ENCODE assay signal across 9 cellular contexts in genomic region chr17:40178021-40178601, GRCh38. TPM values are rescaled to one million over a fixed set of nuclear protein-coding genes. Genes with fewer than 3 reads are reported as not detected.
A peak's percentile ranks its signal among the peaks of the same experiment; 100 is the strongest.
DNase-seq lines count a peak whose midpoint lies in the region; ATAC-seq, FAIRE-seq and TF ChIP-seq lines count a peak whose summit lies in the region.
"Had no signal": no experiment of that assay in that cellular context is flagged by ENCODE, and none has a peak within 500 bp of the region (broad histone marks: within the 10 kb centered on the region; RNA-seq: fewer than 3 reads in every experiment).

No MANE protein-coding gene starts in this region.

- no peak for ATAC-seq in GM12878
- peak; percentile 7 for ATAC-seq in stimulated activated naive CD8-positive, alpha-beta T cell treated with anti-CD3 and anti-CD28 coated beads, Interleukin-15, amount 100 ng/mL, for 72 hours

- FAIRE-seq in GM12878 (lab: Jason Lieb, UNC): no peak
- FAIRE-seq: A549 had no signal

- TF ChIP-seq CTCF in GM12878 (IDR thresholded peaks at IDR 0.05 in 2 of 3, conservative IDR thresholded peaks at IDR 0.05 in 1 of 3; ENCODE audit: control insufficient read depth in 2 of 3, extremely low read depth in 1 of 3, insufficient read depth in 1 of 3, low read depth in 3 of 3, low read length in 3 of 3): no peak
- TF ChIP-seq CTCF in kidney epithelial cell (IDR thresholded peaks at IDR 0.05; ENCODE audit: insufficient read depth, low read length, poor library complexity, severe bottlenecking): no peak

- H3K36me3 ChIP-seq in GM12878 (ENCODE audit: control insufficient read depth in 2 of 2, insufficient read depth in 2 of 2, low read length in 1 of 2) (peaks cover 0 to 6% of the 10 kb centered on the region in 2 experiments; a peak in 2 of 4 replicates), kidney epithelial cell (ENCODE audit: control insufficient read depth, insufficient read depth, low read length) (no peaks in the 10 kb centered on the region), GM23248 (ENCODE audit: low read depth) (peaks cover under 1% of the 10 kb centered on the region; the same call in 1 of the 2 replicates)

- RAD21 ChIA-PET in GM12878 (lab: Charles Lee; ENCODE audit: unreplicated experiment): interaction anchor here (0.9 to 2.2 kb wide), 2 partner anchors 10 to 65 kb away, joined by 4 to 6 read pairs; no protein-coding TSS in a partner anchor

- peaks cover 4% of the 10 kb centered on the region for H3K4me1 ChIP-seq in GM12878 (ENCODE audit: control insufficient read depth, insufficient read depth, low read length)
- peaks cover 23% of the 10 kb centered on the region for H3K4me1 ChIP-seq in GM23248 (ENCODE audit: insufficient read depth)

- H3K9me3 ChIP-seq in GM12878 (replicated peaks; ENCODE audit: control insufficient read depth, insufficient read depth, low read length): no peaks in the 10 kb centered on the region
- H3K9me3 ChIP-seq in GM23248 (ENCODE audit: low read depth): no peaks in the 10 kb centered on the region
- H3K9me3 ChIP-seq: A549 had no signal

- H3K27ac Mint-ChIP-seq in T-helper 1 cell treated with Interleukin-12 subunit alpha and Interleukin-12 subunit beta and Interleukin-4 antibody, amounts not matched to agents 30 μg/mL and 1 μg/mL, for 36 hours: no peak overlapping the region
- peak overlapping the region in 1 of 2 donors; percentile 27 for H3K27ac Mint-ChIP-seq in stimulated activated naive CD8-positive, alpha-beta T cell treated with anti-CD3 and anti-CD28 coated beads, Interleukin-15, amount 100 ng/mL, for 72 hours

- in situ Hi-C loops in GM12878 (cut with MboI): no loop called here
- in situ Hi-C loops in GM23248 (cut with MboI): no loop called here

- peak overlapping the region; percentile 22 for H3K4me3 Mint-ChIP-seq in T-helper 1 cell treated with Interleukin-12 subunit alpha and Interleukin-12 subunit beta and Interleukin-4 antibody, amounts not matched to agents 30 μg/mL and 1 μg/mL, for 36 hours
- peak overlapping the region; percentile 33 to 72 for H3K4me3 Mint-ChIP-seq in stimulated activated naive CD8-positive, alpha-beta T cell treated with anti-CD3 and anti-CD28 coated beads, Interleukin-15, amount 100 ng/mL, for 72 hours

- H2AFZ ChIP-seq in GM12878 (ENCODE audit: control insufficient read depth, low read depth, low read length): no peak overlapping the region
- no peak overlapping the region for H2AFZ ChIP-seq in GM23248

- no peak for TF ChIP-seq RAD21 in GM12878 (IDR thresholded peaks at IDR 0.05; ENCODE audit: insufficient read depth, low read depth, low read length)

- H3K9me2 ChIP-seq in GM23248 (ENCODE audit: insufficient read depth): no peaks in the 10 kb centered on the region

- H3K27ac ChIP-seq in GM12878 (ENCODE audit: control insufficient read depth, insufficient read depth) (no peak overlapping the region), GM23248 (no peak overlapping the region)

- H3K9ac ChIP-seq in GM12878 (ENCODE audit: control insufficient read depth, insufficient read depth, low read length): no peak overlapping the region
- H3K9ac ChIP-seq in GM23248: no peak overlapping the region

- 0 out of 2 replicates have a peak, but pooled peaks have one; percentile 16 for TF ChIP-seq POLR2A in GM12878 (IDR thresholded peaks at IDR 0.05; ENCODE audit: low read depth, low read length)

- POLR2A ChIA-PET in GM12878 (lab: Charles Lee): interaction anchor here (0.5 kb wide), 1 partner anchor 11 kb away, joined by 3 read pairs; no protein-coding TSS in a partner anchor

- no peak overlapping the region for H3K4me3 ChIP-seq in GM12878
- H3K4me3 ChIP-seq in kidney epithelial cell (ENCODE audit: low read depth, low read length): peak overlapping the region; percentile 46
- H3K4me3 ChIP-seq in GM23248: no peak overlapping the region

- peaks cover 7% of the 10 kb centered on the region for H3K4me1 Mint-ChIP-seq in T-helper 1 cell treated with Interleukin-12 subunit alpha and Interleukin-12 subunit beta and Interleukin-4 antibody, amounts not matched to agents 30 μg/mL and 1 μg/mL, for 36 hours (ENCODE audit: low read depth)
- peaks cover 25% of the 10 kb centered on the region for H3K4me1 Mint-ChIP-seq in stimulated activated naive CD8-positive, alpha-beta T cell treated with anti-CD3 and anti-CD28 coated beads, Interleukin-15, amount 100 ng/mL, for 72 hours

- peaks cover 17% of the 10 kb centered on the region for H3K36me3 Mint-ChIP-seq in T-helper 1 cell treated with Interleukin-12 subunit alpha and Interleukin-12 subunit beta and Interleukin-4 antibody, amounts not matched to agents 30 μg/mL and 1 μg/mL, for 36 hours (ENCODE audit: low read depth)

- SMC1A ChIA-PET in GM12878 (lab: Charles Lee; ENCODE audit: uncharacterized antibody, unreplicated experiment): interaction anchor here (0.6 to 1.6 kb wide), 3 partner anchors 12 to 65 kb away, joined by 3 to 4 read pairs (median 4); no protein-coding TSS in a partner anchor

- H4K20me1 ChIP-seq in GM12878 (ENCODE audit: control insufficient read depth, insufficient read depth) (no peaks in the 10 kb centered on the region), GM23248 (ENCODE audit: insufficient read depth) (no peaks in the 10 kb centered on the region)

- H3K27me3 ChIP-seq in GM12878 (replicated peaks in 1 of 2; ENCODE audit: control insufficient read depth in 2 of 2, insufficient read depth in 2 of 2, low read length in 1 of 2): no peaks in the 10 kb centered on the region
- no peaks in the 10 kb centered on the region for H3K27me3 ChIP-seq in kidney epithelial cell (ENCODE audit: control insufficient read depth, insufficient read depth, low read length)
- no peaks in the 10 kb centered on the region for H3K27me3 ChIP-seq in GM23248 (replicated peaks; ENCODE audit: insufficient read depth)

- H3K79me2 ChIP-seq in GM12878 (ENCODE audit: control insufficient read depth, insufficient read depth, low read length) (no peaks in the 10 kb centered on the region), GM23248 (ENCODE audit: insufficient read depth) (no peaks in the 10 kb centered on the region)

- intact Hi-C loops in GM12878 (cut with micrococcal nuclease; ENCODE audit: unreplicated experiment): no loop called here

- H3K4me2 ChIP-seq in GM12878 (ENCODE audit: control insufficient read depth, insufficient read depth) (no peak overlapping the region), GM23248 (ENCODE audit: unreplicated experiment) (no peak overlapping the region)

- BruUV-seq in GM12878 (replicated peaks; lab: Mats Ljungman, UMichigan): no TSS peak

- H3K27me3 Mint-ChIP-seq in T-helper 1 cell treated with Interleukin-12 subunit alpha and Interleukin-12 subunit beta and Interleukin-4 antibody, amounts not matched to agents 30 μg/mL and 1 μg/mL, for 36 hours (ENCODE audit: low read depth): no peaks in the 10 kb centered on the region
- peaks cover 7% of the 10 kb centered on the region for H3K27me3 Mint-ChIP-seq in stimulated activated naive CD8-positive, alpha-beta T cell treated with anti-CD3 and anti-CD28 coated beads, Interleukin-15, amount 100 ng/mL, for 72 hours

- WGBS in GM12878 (ENCODE audit: insufficient coverage, insufficient replicate concordance, low lambda C conversion rate, missing lambda C conversion rate): 42% methylated on average over 43 of the region's 46 CpGs
- WGBS in GM23248 (ENCODE audit: low coverage in 1 of 2, low lambda C conversion rate in 2 of 2, missing lambda C conversion rate in 2 of 2), 2 experiments: 82 to 90% methylated on average over 22 to 46 of the region's 46 CpGs

- CTCF ChIA-PET in GM12878 (lab: Yijun Ruan, JAX): interaction anchor here (0.9 to 1.1 kb wide), 4 partner anchors 11 to 67 kb away, joined by 3 to 4 read pairs (median 3); no protein-coding TSS in a partner anchor

- no peaks in the 10 kb centered on the region for H3K9me3 Mint-ChIP-seq in T-helper 1 cell treated with Interleukin-12 subunit alpha and Interleukin-12 subunit beta and Interleukin-4 antibody, amounts not matched to agents 30 μg/mL and 1 μg/mL, for 36 hours
- no peaks in the 10 kb centered on the region for H3K9me3 Mint-ChIP-seq in stimulated activated naive CD8-positive, alpha-beta T cell treated with anti-CD3 and anti-CD28 coated beads, Interleukin-15, amount 100 ng/mL, for 72 hours

- TF ChIP-seq EP300 in GM12878 (IDR thresholded peaks at IDR 0.05; ENCODE audit: borderline replicate concordance in 1 of 2, control insufficient read depth in 1 of 2, low read depth in 2 of 2, low read length in 2 of 2): no peak

- H3F3A ChIP-seq in GM23248 (ENCODE audit: insufficient read depth): peaks cover 24% of the 10 kb centered on the region

- DNase-seq in T-helper 1 cell: no peak
- DNase-seq in GM12878 (ENCODE audit: low read depth, low spot score): no peak
- DNase-seq in kidney epithelial cell (ENCODE audit: low read depth): no peak
- DNase-seq in stimulated activated naive CD8-positive, alpha-beta T cell treated with anti-CD3 and anti-CD28 coated beads, Interleukin-15, amount 100 ng/mL, for 72 hours: no peak
- no peak for DNase-seq in SKM-1 treated with dmso at 0.1 percent for 144 hours (lab: John Stamatoyannopoulos, UW; ENCODE audit: unreplicated experiment)
- no peak for DNase-seq in DMS114 treated with DMSO at 0.1 percent for 48 hours (lab: John Stamatoyannopoulos, UW; ENCODE audit: unreplicated experiment)
- no peak for DNase-seq in GM23248

RNA-seq across cellular contexts. Expression of gene RAPGEFL1, which starts 0.8 kb away (rescaled TPM):
- total RNA-seq in GM12878 (2013; cell fraction: nucleolus; rRNA removed): 5.0 and 6.2 TPM in 2 replicates
- total RNA-seq in GM12878 (2014; rRNA removed): 0.98 and 1.6 TPM in 2 replicates
- total RNA-seq in GM12878 (2014; rRNA removed; fragmentation: Illumina TruSeq; extraction: Trizol): 0.83 and 1.2 TPM in 2 replicates
- total RNA-seq in GM12878 (2021): 2.8 and 3.2 TPM in 2 replicates
- 1.6 TPM for polyA plus RNA-seq in GM12878 (2011; ENCODE audit: low read depth)
- 0.82 and 1.7 TPM in 2 replicates for polyA plus RNA-seq in GM12878 (2011; rRNA removed)
- polyA plus RNA-seq in GM12878 (2011; cell fraction: cytosol; rRNA removed): 1.4 and 2.0 TPM in 2 replicates
- 10.8 and 13.1 TPM in 2 replicates for polyA plus RNA-seq in GM12878 (2011; cell fraction: nucleus; rRNA removed)
- polyA plus RNA-seq in GM12878 (2012): 1.9 and 2.3 TPM in 2 replicates
- polyA plus RNA-seq in GM12878 (2014; fragmentation: Illumina TruSeq; extraction: Trizol): 1.2 and 2.2 TPM in 2 replicates
- polyA plus RNA-seq in GM12878 (2014; fragmentation: Nextera tagmentation; extraction: Ambion mirVana): under 1 TPM; 0.13 to 0.38 TPM
- 2.9 and 3.6 TPM in 2 replicates for polyA plus RNA-seq in GM12878 (2014; rRNA removed)
- 1 to 10 TPM in 1 of 2 experiments, under 1 TPM in 1; 0.95 to 1.3 TPM for polyA plus RNA-seq in GM12878 (2016; fragmentation: Nextera tagmentation; extraction: Ambion mirVana)
- polyA minus RNA-seq in GM12878 (2011; rRNA and poly(A)+ RNA removed): 1.8 and 2.2 TPM in 2 replicates
- polyA minus RNA-seq in GM12878 (2011; cell fraction: cytosol; rRNA and poly(A)+ RNA removed): 1.6 and 2.1 TPM in 2 replicates
- 3.0 and 6.3 TPM in 2 replicates for polyA minus RNA-seq in GM12878 (2011; cell fraction: nucleus; rRNA and poly(A)+ RNA removed)
- total RNA-seq in kidney epithelial cell: 2.3 and 3.4 TPM in 2 replicates
- 0.51 and 0.76 TPM in 2 replicates for total RNA-seq in GM23248 (2014; rRNA removed; shearing (Covaris generic))
- polyA plus RNA-seq in GM23248 (2016; fragmentation: Nextera tagmentation; extraction: Ambion mirVana): 0.77 and 0.96 TPM in 2 replicates

RNA-seq across cellular contexts. Expression of gene CASC3, which starts 37.8 kb away (rescaled TPM):
- 135 and 156 TPM in 2 replicates for total RNA-seq in GM12878 (2013; cell fraction: nucleolus; rRNA removed)
- total RNA-seq in GM12878 (2014; rRNA removed) (31.8 and 37.6 TPM in 2 replicates), GM12878 (2014; rRNA removed; fragmentation: Illumina TruSeq; extraction: Trizol) (31.9 and 33.7 TPM in 2 replicates), GM12878 (2021) (42.9 and 49.0 TPM in 2 replicates), kidney epithelial cell (38.6 and 42.9 TPM in 2 replicates)
- polyA plus RNA-seq in GM12878 (2011; ENCODE audit: low read depth): 30.2 TPM
- polyA plus RNA-seq in GM12878 (2011; rRNA removed) (40.3 and 60.0 TPM in 2 replicates), GM12878 (2014; fragmentation: Illumina TruSeq; extraction: Trizol) (52.4 and 59.7 TPM in 2 replicates), GM12878 (2014; fragmentation: Nextera tagmentation; extraction: Ambion mirVana) (10 to 100 TPM; 12.7 to 16.4 TPM), GM12878 (2014; rRNA removed) (30.2 and 34.3 TPM in 2 replicates), GM12878 (2016; fragmentation: Nextera tagmentation; extraction: Ambion mirVana) (10 to 100 TPM; 52.6 to 53.4 TPM), GM23248 (2016; fragmentation: Nextera tagmentation; extraction: Ambion mirVana) (37.1 and 39.1 TPM in 2 replicates)
- 39.7 and 54.1 TPM in 2 replicates for polyA plus RNA-seq in GM12878 (2011; cell fraction: cytosol; rRNA removed)
- 126 and 159 TPM in 2 replicates for polyA plus RNA-seq in GM12878 (2011; cell fraction: nucleus; rRNA removed)
- polyA plus RNA-seq in GM12878 (2012): 40.4 and 44.5 TPM in 2 replicates
- 40.6 and 41.8 TPM in 2 replicates for polyA minus RNA-seq in GM12878 (2011; rRNA and poly(A)+ RNA removed)
- polyA minus RNA-seq in GM12878 (2011; cell fraction: cytosol; rRNA and poly(A)+ RNA removed): 9.0 and 22.5 TPM in 2 replicates
- polyA minus RNA-seq in GM12878 (2011; cell fraction: nucleus; rRNA and poly(A)+ RNA removed): 33.4 and 39.4 TPM in 2 replicates
- 28.7 and 49.3 TPM in 2 replicates for total RNA-seq in GM23248 (2014; rRNA removed; shearing (Covaris generic))

RNA-seq across cellular contexts. Expression of gene WIPF2, which starts 41.0 kb away (rescaled TPM):
- total RNA-seq in GM12878 (2013; cell fraction: nucleolus; rRNA removed): 12.3 and 13.2 TPM in 2 replicates
- 4.2 and 4.8 TPM in 2 replicates for total RNA-seq in GM12878 (2014; rRNA removed)
- 4.3 and 5.5 TPM in 2 replicates for total RNA-seq in GM12878 (2014; rRNA removed; fragmentation: Illumina TruSeq; extraction: Trizol)
- 16.6 and 20.8 TPM in 2 replicates for total RNA-seq in GM12878 (2021)
- polyA plus RNA-seq in GM12878 (2011; ENCODE audit: low read depth): 8.5 TPM
- polyA plus RNA-seq in GM12878 (2011; rRNA removed): 4.4 and 7.9 TPM in 2 replicates
- polyA plus RNA-seq in GM12878 (2011; cell fraction: cytosol; rRNA removed): 5.0 and 5.3 TPM in 2 replicates
- 4.6 and 6.1 TPM in 2 replicates for polyA plus RNA-seq in GM12878 (2011; cell fraction: nucleus; rRNA removed)
- polyA plus RNA-seq in GM12878 (2012): 10.7 and 14.7 TPM in 2 replicates
- polyA plus RNA-seq in GM12878 (2014; fragmentation: Illumina TruSeq; extraction: Trizol): 10.8 and 11.1 TPM in 2 replicates
- 1 to 10 TPM; 4.2 to 5.5 TPM for polyA plus RNA-seq in GM12878 (2014; fragmentation: Nextera tagmentation; extraction: Ambion mirVana)
- 6.3 and 7.1 TPM in 2 replicates for polyA plus RNA-seq in GM12878 (2014; rRNA removed)
- polyA plus RNA-seq in GM12878 (2016; fragmentation: Nextera tagmentation; extraction: Ambion mirVana): 10 to 100 TPM in 1 of 2 experiments, 1 to 10 TPM in 1; 9.8 to 12.7 TPM
- polyA minus RNA-seq in GM12878 (2011; rRNA and poly(A)+ RNA removed): 6.2 and 6.9 TPM in 2 replicates
- polyA minus RNA-seq in GM12878 (2011; cell fraction: cytosol; rRNA and poly(A)+ RNA removed): 3.6 TPM in 2 replicates
- 3.3 and 3.6 TPM in 2 replicates for polyA minus RNA-seq in GM12878 (2011; cell fraction: nucleus; rRNA and poly(A)+ RNA removed)
- 12.6 and 13.9 TPM in 2 replicates for total RNA-seq in kidney epithelial cell
- total RNA-seq in GM23248 (2014; rRNA removed; shearing (Covaris generic)): 5.9 and 6.2 TPM in 2 replicates
- 20.5 and 21.5 TPM in 2 replicates for polyA plus RNA-seq in GM23248 (2016; fragmentation: Nextera tagmentation; extraction: Ambion mirVana)

RNA-seq across cellular contexts. Expression of gene MSL1, which starts 56.3 kb away (rescaled TPM):
- total RNA-seq in GM12878 (2013; cell fraction: nucleolus; rRNA removed): 146 and 147 TPM in 2 replicates
- total RNA-seq in GM12878 (2014; rRNA removed) (56.3 and 57.6 TPM in 2 replicates), GM12878 (2014; rRNA removed; fragmentation: Illumina TruSeq; extraction: Trizol) (56.4 and 56.5 TPM in 2 replicates), GM12878 (2021) (47.8 and 50.6 TPM in 2 replicates), kidney epithelial cell (40.6 and 47.4 TPM in 2 replicates)
- 38.1 TPM for polyA plus RNA-seq in GM12878 (2011; ENCODE audit: low read depth)
- polyA plus RNA-seq in GM12878 (2011; rRNA removed) (80.9 and 101 TPM in 2 replicates), GM12878 (2014; fragmentation: Illumina TruSeq; extraction: Trizol) (95.2 and 110 TPM in 2 replicates), GM12878 (2014; fragmentation: Nextera tagmentation; extraction: Ambion mirVana) (10 to 100 TPM; 11.1 to 18.0 TPM), GM12878 (2014; rRNA removed) (52.0 and 53.1 TPM in 2 replicates), GM12878 (2016; fragmentation: Nextera tagmentation; extraction: Ambion mirVana) (1 to 10 TPM; 6.1 to 9.5 TPM), GM23248 (2016; fragmentation: Nextera tagmentation; extraction: Ambion mirVana) (8.9 and 9.0 TPM in 2 replicates)
- 34.6 and 35.7 TPM in 2 replicates for polyA plus RNA-seq in GM12878 (2011; cell fraction: cytosol; rRNA removed)
- polyA plus RNA-seq in GM12878 (2011; cell fraction: nucleus; rRNA removed): 220 and 227 TPM in 2 replicates
- polyA plus RNA-seq in GM12878 (2012): 45.9 and 51.6 TPM in 2 replicates
- polyA minus RNA-seq in GM12878 (2011; rRNA and poly(A)+ RNA removed): 33.0 and 40.5 TPM in 2 replicates
- polyA minus RNA-seq in GM12878 (2011; cell fraction: cytosol; rRNA and poly(A)+ RNA removed): 16.6 and 20.3 TPM in 2 replicates
- 30.2 and 34.7 TPM in 2 replicates for polyA minus RNA-seq in GM12878 (2011; cell fraction: nucleus; rRNA and poly(A)+ RNA removed)
- 45.3 and 76.1 TPM in 2 replicates for total RNA-seq in GM23248 (2014; rRNA removed; shearing (Covaris generic))
